In genomic region chr1:153361129-153362109, GRCh38 we compare ENCODE assay signal across 27 cellular contexts. TPM values are rescaled to one million over a fixed set of nuclear protein-coding genes. Genes with fewer than 3 reads are reported as not detected.
DNase-seq lines count a peak whose midpoint lies in the region; ATAC-seq and TF ChIP-seq lines count a peak whose summit lies in the region.
"Had no signal": no experiment of that assay in that cellular context is flagged by ENCODE, and none has a peak within 500 bp of the region (broad histone marks: within the 10 kb centered on the region; RNA-seq: fewer than 3 reads in every experiment).

No MANE protein-coding gene starts in this region.

- no peaks in the 10 kb centered on the region for H3K9me3 Mint-ChIP-seq in central memory CD8-positive, alpha-beta T cell
- H3K9me3 Mint-ChIP-seq in glutamatergic neuron (ENCODE audit: unreplicated experiment) (peaks cover 12% of the 10 kb centered on the region), chondrocyte (ENCODE audit: low read depth) (no peaks in the 10 kb centered on the region)
- no peaks in the 10 kb centered on the region for H3K9me3 Mint-ChIP-seq in stimulated activated effector memory CD8-positive, alpha-beta T cell treated with anti-CD3 and anti-CD28 coated beads, Interleukin-12 subunit alpha, Interleukin-12 subunit beta, amount 100 ng/mL, for 72 hours
- H3K9me3 Mint-ChIP-seq: T-helper 1 cell treated with Interleukin-12 subunit alpha and Interleukin-12 subunit beta and Interleukin-4 antibody, amounts not matched to agents 30 μg/mL and 1 μg/mL, for 36 hours had no signal

- intact Hi-C loops in PC-9 (cut with micrococcal nuclease; ENCODE audit: unreplicated experiment) (no loop called here), left colon (cut with DNase I, micrococcal nuclease) (no loop called here)

- no peaks in the 10 kb centered on the region for H3K9me2 ChIP-seq in PC-9 (ENCODE audit: insufficient read depth)
- H3K9me2 ChIP-seq: SK-N-SH had no signal

- POLR2A ChIA-PET in PC-9 (lab: Charles Lee; ENCODE audit: unreplicated experiment) = no interaction called here

- TF ChIP-seq CTCF in PC-9 (conservative IDR thresholded peaks at IDR 0.05) = no peak
- no peak for TF ChIP-seq CTCF in glutamatergic neuron (IDR thresholded peaks at IDR 0.05; ENCODE audit: partially characterized antibody, unreplicated experiment)
- no peak for TF ChIP-seq CTCF in chondrocyte (IDR thresholded peaks at IDR 0.05)

- H3K4me1 ChIP-seq in PC-9 (replicated peaks; ENCODE audit: insufficient read depth) = peaks cover 81% of the 10 kb centered on the region

- H3K36me3 ChIP-seq in PC-9 (ENCODE audit: low read depth) = peaks cover 19% of the 10 kb centered on the region
- H3K36me3 ChIP-seq: BLaER1, tibial nerve had no signal

- H4K20me1 ChIP-seq in PC-9 (ENCODE audit: insufficient read depth) = no peaks in the 10 kb centered on the region
- H4K20me1 ChIP-seq: BLaER1 had no signal

- no peak for ATAC-seq in central memory CD8-positive, alpha-beta T cell (replicated peaks; ENCODE audit: extremely low read depth, poor library complexity, severe bottlenecking)
- ATAC-seq in stimulated activated effector memory CD8-positive, alpha-beta T cell treated with anti-CD3 and anti-CD28 coated beads, Interleukin-12 subunit alpha, Interleukin-12 subunit beta, amount 100 ng/mL, for 72 hours = peak; percentile 8
- no peak for ATAC-seq in left colon

- CTCF ChIA-PET in PC-9 (lab: Charles Lee) = no interaction called here

- no peaks in the 10 kb centered on the region for H3K4me1 Mint-ChIP-seq in central memory CD8-positive, alpha-beta T cell
- H3K4me1 Mint-ChIP-seq in glutamatergic neuron (ENCODE audit: low read depth, unreplicated experiment) = peaks cover 32% of the 10 kb centered on the region
- H3K4me1 Mint-ChIP-seq in stimulated activated effector memory CD8-positive, alpha-beta T cell treated with anti-CD3 and anti-CD28 coated beads, Interleukin-12 subunit alpha, Interleukin-12 subunit beta, amount 100 ng/mL, for 72 hours = peaks cover 10% of the 10 kb centered on the region
- H3K4me1 Mint-ChIP-seq in chondrocyte (ENCODE audit: low read depth) = no peaks in the 10 kb centered on the region

- H3K27ac ChIP-seq in PC-9 = peak overlapping the region; percentile 42
- H3K27ac ChIP-seq: BLaER1, tibial nerve had no signal

- BruUV-seq in PC-9 (replicated peaks; lab: Mats Ljungman, UMichigan) = no TSS peak

- no peak overlapping the region for H3K4me3 Mint-ChIP-seq in central memory CD8-positive, alpha-beta T cell
- H3K4me3 Mint-ChIP-seq in glutamatergic neuron (ENCODE audit: unreplicated experiment) = peak overlapping the region; percentile 42
- H3K4me3 Mint-ChIP-seq in stimulated activated effector memory CD8-positive, alpha-beta T cell treated with anti-CD3 and anti-CD28 coated beads, Interleukin-12 subunit alpha, Interleukin-12 subunit beta, amount 100 ng/mL, for 72 hours = no peak overlapping the region
- no peak overlapping the region for H3K4me3 Mint-ChIP-seq in chondrocyte (ENCODE audit: unreplicated experiment)
- H3K4me3 Mint-ChIP-seq: T-helper 1 cell treated with Interleukin-12 subunit alpha and Interleukin-12 subunit beta and Interleukin-4 antibody, amounts not matched to agents 30 μg/mL and 1 μg/mL, for 36 hours had no signal

- H3K4me3 ChIP-seq in PC-9 = no peak overlapping the region
- H3K4me3 ChIP-seq: BLaER1, tibial nerve had no signal

- peaks cover 25% of the 10 kb centered on the region for H3K79me2 ChIP-seq in PC-9 (ENCODE audit: low read depth)

- H3K36me3 Mint-ChIP-seq in central memory CD8-positive, alpha-beta T cell (ENCODE audit: insufficient read depth) = no peaks in the 10 kb centered on the region
- H3K36me3 Mint-ChIP-seq in glutamatergic neuron (ENCODE audit: unreplicated experiment) (peaks cover 3% of the 10 kb centered on the region), chondrocyte (ENCODE audit: low read depth) (no peaks in the 10 kb centered on the region)
- no peaks in the 10 kb centered on the region for H3K36me3 Mint-ChIP-seq in stimulated activated effector memory CD8-positive, alpha-beta T cell treated with anti-CD3 and anti-CD28 coated beads, Interleukin-12 subunit alpha, Interleukin-12 subunit beta, amount 100 ng/mL, for 72 hours

- H2AFZ ChIP-seq in PC-9 = no peak overlapping the region

- H3K27me3 ChIP-seq in PC-9 (ENCODE audit: insufficient read depth, low read depth) = no peaks in the 10 kb centered on the region
- H3K27me3 ChIP-seq: BLaER1, tibial nerve had no signal

- H3F3A ChIP-seq in PC-9 (ENCODE audit: insufficient read depth, low read depth) = peaks cover 91% of the 10 kb centered on the region

- peak overlapping the region; percentile 29 for H3K27ac Mint-ChIP-seq in central memory CD8-positive, alpha-beta T cell (ENCODE audit: low read depth)
- peak overlapping the region; percentile 87 for H3K27ac Mint-ChIP-seq in glutamatergic neuron (ENCODE audit: unreplicated experiment)
- H3K27ac Mint-ChIP-seq in stimulated activated effector memory CD8-positive, alpha-beta T cell treated with anti-CD3 and anti-CD28 coated beads, Interleukin-12 subunit alpha, Interleukin-12 subunit beta, amount 100 ng/mL, for 72 hours = no peak overlapping the region
- no peak overlapping the region for H3K27ac Mint-ChIP-seq in chondrocyte (ENCODE audit: unreplicated experiment)
- H3K27ac Mint-ChIP-seq: T-helper 1 cell treated with Interleukin-12 subunit alpha and Interleukin-12 subunit beta and Interleukin-4 antibody, amounts not matched to agents 30 μg/mL and 1 μg/mL, for 36 hours had no signal

- H3K27me3 Mint-ChIP-seq in central memory CD8-positive, alpha-beta T cell = peaks cover 69% of the 10 kb centered on the region
- H3K27me3 Mint-ChIP-seq in glutamatergic neuron (ENCODE audit: unreplicated experiment) (peaks cover 17% of the 10 kb centered on the region), chondrocyte (ENCODE audit: low read depth) (peaks cover 59% of the 10 kb centered on the region)

- H3K4me2 ChIP-seq in PC-9 = peak overlapping the region; percentile 97; the same call in 1 of the 2 replicates
- H3K4me2 ChIP-seq: BLaER1, SK-N-SH had no signal

- H3K9me3 ChIP-seq in PC-9 (ENCODE audit: insufficient read depth, low read depth) = no peaks in the 10 kb centered on the region
- H3K9me3 ChIP-seq: BLaER1, Caco-2, SK-N-SH, tibial nerve had no signal

- DNase-seq in PC-9 (peak in 1 of 2 experiments; percentile 35), glutamatergic neuron (no peak), NAMALWA (ENCODE audit: low spot score) (no peak), left colon (no peak), chondrocyte (ENCODE audit: low spot score) (no peak)
- DNase-seq in central memory CD8-positive, alpha-beta T cell (ENCODE audit: low spot score in 2 of 2) = no peak
- DNase-seq in stimulated activated effector memory CD8-positive, alpha-beta T cell treated with anti-CD3 and anti-CD28 coated beads, Interleukin-12 subunit alpha, Interleukin-12 subunit beta, amount 100 ng/mL, for 72 hours (ENCODE audit: low spot score in 2 of 2) = no peak
- DNase-seq: activated CD4-positive, CD25-positive, alpha-beta regulatory T cell; activated T-cell treated with anti-CD3 and anti-CD28 coated beads, Interleukin-2, amount 50 U/mL, for 48 hours; Caco-2; cerebellar nuclear complex; foreskin fibroblast; hippocampal formation; mesendoderm; NCI-H1048; NCI-H510A treated with DMSO at 0.1 percent for 48 hours; posterior cingulate gyrus; right cardiac atrium; RPMI8226; SK-N-SH; stimulated activated CD4-positive, alpha-beta T cell treated with anti-CD3 and anti-CD28 coated beads, Interleukin-12 subunit alpha, Interleukin-12 subunit beta, amount 100 ng/mL, for 4 hours; stimulated activated CD4-positive, alpha-beta T cell treated with anti-CD3 and anti-CD28 coated beads, Interleukin-4, amount 100 ng/mL, for 1 hour had no signal

RNA-seq across cellular contexts. Expression of gene S100A9, which starts 3.8 kb away (rescaled TPM):
- total RNA-seq in PC-9 (2021) (2.1 and 4.3 TPM in 2 replicates), glutamatergic neuron (ENCODE audit: unreplicated experiment) (not detected), left colon (10 to 100 TPM in 1 of 2 donors, 1 to 10 TPM in 1; 9.2 to 21.0 TPM), chondrocyte (not detected in 3 replicates)
- total RNA-seq: Caco-2, HT1080 had no signal

RNA-seq across cellular contexts. Expression of gene PGLYRP4, which starts 12.8 kb away (rescaled TPM):
- total RNA-seq in PC-9 (2021) (not detected in 2 replicates), glutamatergic neuron (ENCODE audit: unreplicated experiment) (not detected), left colon (not detected), chondrocyte (not detected in 3 replicates)
- total RNA-seq: Caco-2, epithelial cell of proximal tubule, HT1080, right cardiac atrium, tibial nerve had no signal

RNA-seq across cellular contexts. Expression of gene S100A12, which starts 14.0 kb away (rescaled TPM):
- not detected in 2 replicates for total RNA-seq in PC-9 (2021)
- total RNA-seq in glutamatergic neuron (ENCODE audit: unreplicated experiment) = not detected
- total RNA-seq in left colon = under 1 TPM in 1 of 2 donors, not detected in 1; 0.85 TPM
- not detected in 3 replicates for total RNA-seq in chondrocyte
- total RNA-seq: Caco-2, epithelial cell of proximal tubule, HT1080, tibial nerve had no signal

RNA-seq across cellular contexts. Expression of gene S100A8, which starts 29.5 kb away (rescaled TPM):
- not detected in 2 replicates for total RNA-seq in PC-9 (2021)
- not detected for total RNA-seq in glutamatergic neuron (ENCODE audit: unreplicated experiment)
- total RNA-seq in left colon = 1 to 10 TPM; 1.2 to 6.7 TPM
- total RNA-seq in chondrocyte = not detected in 3 replicates
- total RNA-seq: Caco-2, epithelial cell of proximal tubule, HT1080 had no signal

RNA-seq across cellular contexts. Expression of gene PGLYRP3, which starts 48.7 kb away (rescaled TPM):
- total RNA-seq in PC-9 (2021) (not detected in 2 replicates), glutamatergic neuron (ENCODE audit: unreplicated experiment) (not detected), left colon (not detected), chondrocyte (not detected in 3 replicates)
- total RNA-seq: Caco-2, epithelial cell of proximal tubule, HT1080, right cardiac atrium, tibial nerve had no signal

Comparison
In these comparisons a context has a peak if more than half of its experiments do, and no peak if none do; other contexts are left out.
1. H3K27ac Mint-ChIP-seq: peak in central memory CD8-positive, alpha-beta T cell (single experiment) and glutamatergic neuron (single experiment); none in stimulated activated effector memory CD8-positive, alpha-beta T cell treated with anti-CD3 and anti-CD28 coated beads, Interleukin-12 subunit alpha, Interleukin-12 subunit beta, amount 100 ng/mL, for 72 hours (single experiment) and chondrocyte (single experiment).